ENCODE assay signal across 14 cellular contexts in genomic region chr20:1820137-1821074, GRCh38.
DNase-seq lines count a peak whose midpoint lies in the region; ATAC-seq and TF ChIP-seq lines count a peak whose summit lies in the region.
"Had no signal": no experiment of that assay in that cellular context is flagged by ENCODE, and none has a peak within 500 bp of the region (broad histone marks: within the 10 kb centered on the region; RNA-seq: fewer than 3 reads in every experiment).

No MANE protein-coding gene starts in this region.

- H3K36me3 ChIP-seq in naive thymus-derived CD4-positive, alpha-beta T cell (ENCODE audit: control insufficient read depth in 2 of 3, insufficient read depth in 3 of 3, low read length in 3 of 3) = no peaks in the 10 kb centered on the region
- H3K36me3 ChIP-seq: suprapubic skin had no signal

- H3K4me3 Mint-ChIP-seq in T-helper 17 cell = no peak overlapping the region
- peak overlapping the region in 1 of 10 donors; percentile 35 for H3K4me3 Mint-ChIP-seq in naive thymus-derived CD4-positive, alpha-beta T cell
- H3K4me3 Mint-ChIP-seq in nephron progenitor cell = no peak overlapping the region
- H3K4me3 Mint-ChIP-seq: CD4-positive, alpha-beta memory T cell had no signal

- H3K9me3 Mint-ChIP-seq in naive thymus-derived CD4-positive, alpha-beta T cell = peaks cover 6 to 42% (median 29%) of the 10 kb centered on the region in 11 donors
- H3K9me3 Mint-ChIP-seq in nephron progenitor cell = peaks cover 38% of the 10 kb centered on the region

- peaks cover 3% of the 10 kb centered on the region for H3K9me3 ChIP-seq in T-helper 17 cell (ENCODE audit: control insufficient read depth, low read length, poor library complexity, severe bottlenecking)
- H3K9me3 ChIP-seq in naive thymus-derived CD4-positive, alpha-beta T cell (ENCODE audit: control insufficient read depth in 2 of 3, low read length in 3 of 3) = peaks cover 0 to 19% (median 0%) of the 10 kb centered on the region in 3 experiments
- H3K9me3 ChIP-seq: suprapubic skin had no signal

- no peak overlapping the region for H3K27ac Mint-ChIP-seq in T-helper 17 cell
- H3K27ac Mint-ChIP-seq in naive thymus-derived CD4-positive, alpha-beta T cell = no peak overlapping the region
- H3K27ac Mint-ChIP-seq in nephron progenitor cell = no peak overlapping the region
- H3K27ac Mint-ChIP-seq: activated naive CD4-positive, alpha-beta T cell treated with anti-CD3 and anti-CD28 coated beads, Interleukin-2, amount 50 U/mL, for 72 hours; CD4-positive, alpha-beta memory T cell had no signal

- H3K36me3 Mint-ChIP-seq in T-helper 17 cell (ENCODE audit: low read depth) (peaks cover 8% of the 10 kb centered on the region), nephron progenitor cell (ENCODE audit: low read depth) (peaks cover 14% of the 10 kb centered on the region)
- peaks cover 0 to 23% (median 8%) of the 10 kb centered on the region in 5 donors for H3K36me3 Mint-ChIP-seq in naive thymus-derived CD4-positive, alpha-beta T cell

- H3K4me1 Mint-ChIP-seq in T-helper 17 cell (peaks cover 9% of the 10 kb centered on the region), nephron progenitor cell (peaks cover 59% of the 10 kb centered on the region)
- peaks cover 0 to 27% (median 21%) of the 10 kb centered on the region in 7 donors for H3K4me1 Mint-ChIP-seq in naive thymus-derived CD4-positive, alpha-beta T cell

- intact Hi-C loops in naive thymus-derived CD4-positive, alpha-beta T cell (cut with micrococcal nuclease) = no loop called here

- peak; percentile 36 for ATAC-seq in T-helper 17 cell
- peak; percentile 86 for ATAC-seq in naive thymus-derived CD4-positive, alpha-beta T cell
- no peak for ATAC-seq in omental fat pad (ENCODE audit: low FRiP score)
- ATAC-seq: activated naive CD4-positive, alpha-beta T cell treated with anti-CD3 and anti-CD28 coated beads, Interleukin-2, amount 50 U/mL, for 72 hours had no signal

- H3K4me3 ChIP-seq in naive thymus-derived CD4-positive, alpha-beta T cell (ENCODE audit: low read length) = no peak overlapping the region
- H3K4me3 ChIP-seq: suprapubic skin had no signal

- peaks cover 41% of the 10 kb centered on the region for H3K27me3 Mint-ChIP-seq in T-helper 17 cell
- peaks cover 36 to 46% (median 41%) of the 10 kb centered on the region in 5 donors for H3K27me3 Mint-ChIP-seq in naive thymus-derived CD4-positive, alpha-beta T cell
- peaks cover 4% of the 10 kb centered on the region for H3K27me3 Mint-ChIP-seq in nephron progenitor cell (ENCODE audit: low read depth, poor library complexity)

- peaks cover 0 to 12% of the 10 kb centered on the region in 2 donors for H3K4me1 ChIP-seq in naive thymus-derived CD4-positive, alpha-beta T cell (ENCODE audit: control insufficient read depth in 2 of 2, insufficient read depth in 2 of 2, low read length in 2 of 2)

- POLR2A ChIA-PET in naive thymus-derived CD4-positive, alpha-beta T cell (lab: Charles Lee) = no interaction called here

- H3K27ac ChIP-seq in naive thymus-derived CD4-positive, alpha-beta T cell (ENCODE audit: low read depth, low read length) = no peak overlapping the region
- H3K27ac ChIP-seq: suprapubic skin had no signal

- TF ChIP-seq CTCF in nephron progenitor cell (IDR thresholded peaks at IDR 0.05) (no peak), omental fat pad (IDR thresholded peaks at IDR 0.05) (no peak)

- DNase-seq in EL (peak; percentile 79), T-helper 17 cell (no peak), fibroblast of peridontal ligament (ENCODE audit: extremely low read depth) (peak; percentile 65), nephron progenitor cell (no peak), omental fat pad (ENCODE audit: low spot score) (no peak), NCI-H2171 (lab: John Stamatoyannopoulos, UW) (no peak)
- no peak for DNase-seq in naive thymus-derived CD4-positive, alpha-beta T cell
- no peak for DNase-seq in activated CD4-positive, alpha-beta T cell treated with anti-CD3 and anti-CD28 coated beads, Interleukin-2, amount 50 U/mL, for 1 hour
- DNase-seq: activated CD4-positive, CD25-positive, alpha-beta regulatory T cell treated with anti-CD3 and anti-CD28 coated beads, Interleukin-2, amount 50 U/mL, for 72 hours; CD4-positive, alpha-beta memory T cell; foreskin melanocyte; NCI-H146 had no signal

- no peaks in the 10 kb centered on the region for H3K27me3 ChIP-seq in naive thymus-derived CD4-positive, alpha-beta T cell (ENCODE audit: control insufficient read depth in 2 of 2, insufficient read depth in 2 of 2, low read length in 2 of 2)
- H3K27me3 ChIP-seq: suprapubic skin had no signal

- CTCF ChIA-PET in naive thymus-derived CD4-positive, alpha-beta T cell (lab: Charles Lee) = no interaction called here

Comparison
In these comparisons a context has a peak if more than half of its experiments do, and no peak if none do; other contexts are left out.
1. DNase-seq: peak in EL (single experiment) and fibroblast of peridontal ligament (single experiment); none in T-helper 17 cell (0 of 3), naive thymus-derived CD4-positive, alpha-beta T cell (0 of 9), nephron progenitor cell (single experiment), omental fat pad (single experiment), NCI-H2171 (single experiment) and activated CD4-positive, alpha-beta T cell treated with anti-CD3 and anti-CD28 coated beads, Interleukin-2, amount 50 U/mL, for 1 hour (single experiment).